Comparison of ENCODE assay signal across 20 cellular contexts in the genomic region with DNA sequence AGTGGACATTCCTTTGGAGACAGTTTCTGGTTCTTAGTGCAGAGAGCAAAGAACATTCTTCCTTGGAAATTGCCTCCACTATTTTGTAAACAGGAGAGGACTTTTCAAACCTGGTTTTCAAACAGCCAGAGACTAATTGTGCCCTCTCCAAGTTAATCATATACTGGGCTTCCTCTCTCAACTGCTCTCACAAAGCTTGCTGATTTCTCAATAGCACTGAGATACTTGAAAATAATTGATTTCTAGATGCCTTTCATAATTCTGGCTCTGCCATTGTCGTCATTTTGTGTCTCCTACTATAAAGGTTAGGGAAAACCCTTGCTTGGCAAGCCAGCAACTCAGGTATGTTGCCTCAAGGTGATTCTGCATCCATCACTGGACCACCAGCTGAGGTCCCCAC.
"Had no signal": no experiment of that assay in that cellular context is flagged by ENCODE, and none has a peak within 500 bp of the region (broad histone marks: within the 10 kb centered on the region; RNA-seq: fewer than 3 reads in every experiment).

No MANE protein-coding gene starts in this region.

- H3K9me3 ChIP-seq: esophagus squamous epithelium, tibial artery, vagina had no signal

- H3K27me3 ChIP-seq: tibial artery, vagina had no signal

- H3K4me1 ChIP-seq: parathyroid adenoma, vagina had no signal

- H3K4me3 ChIP-seq: esophagus squamous epithelium, tibial artery, vagina had no signal

- H3K36me3 Mint-ChIP-seq: activated naive CD8-positive, alpha-beta T cell; brain; naive B cell; stimulated activated memory B cell treated with anti-CD40 and anti-IgM and Interleukin-4, amounts not matched to agents 10 μg/mL and 1 μg/mL and 100 μg/mL, for 72 hours had no signal

- H3K4me3 Mint-ChIP-seq: activated naive CD8-positive, alpha-beta T cell; brain; central memory CD8-positive, alpha-beta T cell; naive B cell; stimulated activated memory B cell treated with anti-CD40 and anti-IgM and Interleukin-4, amounts not matched to agents 10 μg/mL and 1 μg/mL and 100 μg/mL, for 72 hours had no signal

- H3K27ac Mint-ChIP-seq: activated naive CD8-positive, alpha-beta T cell; brain; naive B cell; stimulated activated memory B cell treated with anti-CD40 and anti-IgM and Interleukin-4, amounts not matched to agents 10 μg/mL and 1 μg/mL and 100 μg/mL, for 72 hours had no signal

- H3K27ac ChIP-seq: esophagus squamous epithelium, parathyroid adenoma, tibial artery, vagina had no signal

- DNase-seq: activated CD4-positive, alpha-beta T cell treated with anti-CD3 and anti-CD28 coated beads, Interleukin-2, amount 50 U/mL, for 1 hour; activated CD8-positive, alpha-beta memory T cell treated with anti-CD3 and anti-CD28 coated beads for 24 hours; activated gamma-delta T cell treated with Interleukin-2 at 50 U/mL for 16 hours; amygdala; cortex of kidney; effector CD4-positive, alpha-beta T cell; esophagus squamous epithelium; hippocampal formation; mammary epithelial cell; naive B cell; stimulated activated CD4-positive, alpha-beta T cell treated with anti-CD3 and anti-CD28 coated beads, Interleukin-12 subunit alpha, Interleukin-12 subunit beta, amount 100 ng/mL, for 4 hours; T-helper 9 cell; tibial artery had no signal

- H3K4me1 Mint-ChIP-seq: central memory CD8-positive, alpha-beta T cell; naive B cell; stimulated activated memory B cell treated with anti-CD40 and anti-IgM and Interleukin-4, amounts not matched to agents 10 μg/mL and 1 μg/mL and 100 μg/mL, for 72 hours had no signal

- H3K36me3 ChIP-seq: esophagus squamous epithelium, tibial artery, vagina had no signal

- ATAC-seq: activated CD4-positive, CD25-positive, alpha-beta regulatory T cell treated with anti-CD3 and anti-CD28 coated beads, Interleukin-2, amount 50 U/mL, for 24 hours; stimulated activated memory B cell treated with anti-CD40 and anti-IgM and Interleukin-4, amounts not matched to agents 10 μg/mL and 1 μg/mL and 100 μg/mL, for 72 hours had no signal

- H3K9me3 Mint-ChIP-seq: central memory CD8-positive, alpha-beta T cell; stimulated activated memory B cell treated with anti-CD40 and anti-IgM and Interleukin-4, amounts not matched to agents 10 μg/mL and 1 μg/mL and 100 μg/mL, for 72 hours had no signal
